1 cellular context compared by ENCODE assay signal in genomic region chr1:23845163-23845562, GRCh38.
A peak's percentile ranks its signal among the peaks of the same experiment; 100 is the strongest.
TF ChIP-seq lines count a peak whose summit lies in the region.

No MANE protein-coding gene starts in this region.

TF ChIP-seq in K562, 482 proteins besides CTCF, POLR2A, EP300 and RAD21:
- TF ChIP-seq HMBOX1 (IDR thresholded peaks at IDR 0.05) (peak; percentile 56; the same call in 1 of the 2 replicates), MAFG (tag; conservative IDR thresholded peaks at IDR 0.05) (peak; percentile 43), CEBPB (tag; IDR thresholded peaks at IDR 0.05) (peak; percentile 46; the same call in 1 of the 2 replicates), CEBPG (CRISPR knock-in tag; IDR thresholded peaks at IDR 0.05) (no peak), CEBPG (tag; conservative IDR thresholded peaks at IDR 0.05 in 1 of 2, IDR thresholded peaks at IDR 0.05 in 1 of 2) (0 out of 4 replicates have a peak, but pooled peaks of 1 of the 2 experiments have one; percentile 9), TCF7 (IDR thresholded peaks at IDR 0.05; ENCODE audit: borderline replicate concordance) (no peak), TCF3 (CRISPR knock-in tag; IDR thresholded peaks at IDR 0.05) (no peak), NFE2 (IDR thresholded peaks at IDR 0.05; ENCODE audit: low read depth) (0 out of 2 replicates have a peak, but pooled peaks have one; percentile 35), NFXL1 (CRISPR knock-in tag; IDR thresholded peaks at IDR 0.05) (no peak)
